In genomic region chr20:35523298-35523888, GRCh38 we compare ENCODE assay signal across 8 cellular contexts.
A peak's percentile ranks its signal among the peaks of the same experiment; 100 is the strongest.
DNase-seq lines count a peak whose midpoint lies in the region; ATAC-seq and TF ChIP-seq lines count a peak whose summit lies in the region.

No MANE protein-coding gene starts in this region.

- ATAC-seq in SK-N-SH treated with all-trans-retinoic acid at 6 μM for 48 hours (peak; percentile 83), GM21526 (IDR thresholded peaks at IDR 0.05; ENCODE audit: low FRiP score, unreplicated experiment) (no peak)

- TF ChIP-seq CTCF in GM13977 (IDR thresholded peaks at IDR 0.05; ENCODE audit: extremely low read depth, insufficient read depth, missing control alignments) (peak; percentile 47), epithelial cell of esophagus (IDR thresholded peaks at IDR 0.05; ENCODE audit: insufficient read depth, low read depth, low read length, missing control alignments) (peak; percentile 68)

- in situ Hi-C loops in GM13977 (cut with MboI; ENCODE audit: low pct_unique_long_range_greater_than_20kb, low sequenced_read_pairs, unreplicated experiment): no loop called here

- H3K4me3 ChIP-seq in epithelial cell of esophagus (ENCODE audit: low read length): no peak overlapping the region

- peak; percentile 64 for DNase-seq in 8988T
- DNase-seq in GM13977 (ENCODE audit: low spot score): peak; percentile 45
- DNase-seq in epithelial cell of esophagus (ENCODE audit: low read depth): peak; percentile 33
- peak; percentile 55 for DNase-seq in stimulated activated CD8-positive, alpha-beta memory T cell treated with anti-CD3 and anti-CD28 coated beads, Interleukin-4, amount 100 ng/mL, for 48 hours
- no peak for DNase-seq in NCI-H345 treated with DMSO at 0.1 percent for 48 hours (lab: John Stamatoyannopoulos, UW; ENCODE audit: unreplicated experiment)
- DNase-seq in amygdala (lab: John Stamatoyannopoulos, UW): no peak

TF ChIP-seq in SK-N-SH treated with all-trans-retinoic acid at 6 μM for 48 hours, 23 proteins besides CTCF, POLR2A, EP300 and RAD21:
- TF ChIP-seq ZC3H10 (CRISPR knock-in tag; IDR thresholded peaks at IDR 0.05) (no peak), PATZ1 (CRISPR knock-in tag; IDR thresholded peaks at IDR 0.05; ENCODE audit: borderline replicate concordance) (no peak), POU6F1 (CRISPR knock-in tag; IDR thresholded peaks at IDR 0.05; ENCODE audit: borderline replicate concordance, low read depth) (no peak), GLIS3 (CRISPR knock-in tag; IDR thresholded peaks at IDR 0.05) (no peak), PPARA (CRISPR knock-in tag; IDR thresholded peaks at IDR 0.05; ENCODE audit: borderline replicate concordance) (no peak), OSR1 (CRISPR knock-in tag; IDR thresholded peaks at IDR 0.05) (no peak), ZNF565 (CRISPR knock-in tag; conservative IDR thresholded peaks at IDR 0.05; ENCODE audit: low read depth) (no peak), CSRNP3 (CRISPR knock-in tag; IDR thresholded peaks at IDR 0.05) (no peak), BACH2 (CRISPR knock-in tag; IDR thresholded peaks at IDR 0.05; ENCODE audit: borderline replicate concordance) (no peak), ZNF70 (CRISPR knock-in tag; IDR thresholded peaks at IDR 0.05) (no peak), ISL1 (CRISPR knock-in tag; IDR thresholded peaks at IDR 0.05) (no peak), CREB5 (CRISPR knock-in tag; IDR thresholded peaks at IDR 0.05; ENCODE audit: low read depth) (no peak), TOX (CRISPR knock-in tag; IDR thresholded peaks at IDR 0.05; ENCODE audit: borderline replicate concordance) (no peak), ZFP30 (CRISPR knock-in tag; IDR thresholded peaks at IDR 0.05) (no peak)

Comparison
In these comparisons a context has a peak if more than half of its experiments do, and no peak if none do; other contexts are left out.
1. DNase-seq: peak in 8988T (single experiment), GM13977 (single experiment), epithelial cell of esophagus (single experiment) and stimulated activated CD8-positive, alpha-beta memory T cell treated with anti-CD3 and anti-CD28 coated beads, Interleukin-4, amount 100 ng/mL, for 48 hours (single experiment); none in NCI-H345 treated with DMSO at 0.1 percent for 48 hours (single experiment) and amygdala (0 of 56).